Comparison of ENCODE assay signal across 14 cellular contexts in genomic region chr12:29741342-29742241, GRCh38. TPM values are rescaled to one million over a fixed set of nuclear protein-coding genes. Genes with fewer than 3 reads are reported as not detected.
DNase-seq lines count a peak whose midpoint lies in the region; ATAC-seq and TF ChIP-seq lines count a peak whose summit lies in the region.
"Had no signal": no experiment of that assay in that cellular context is flagged by ENCODE, and none has a peak within 500 bp of the region (broad histone marks: within the 10 kb centered on the region; RNA-seq: fewer than 3 reads in every experiment).

No MANE protein-coding gene starts in this region.

- H3K4me1 ChIP-seq in gastrocnemius medialis = peaks cover 74 to 77% of the 10 kb centered on the region in 2 donors

- DNase-seq in H4 (ENCODE audit: low spot score) (peak; percentile 59), astrocyte of the spinal cord (ENCODE audit: low read depth, low spot score) (peak; percentile 92), glomerular endothelial cell (ENCODE audit: extremely low read depth, low read depth, low spot score) (peak; percentile 88), gastrocnemius medialis (no peak), NCI-H345 treated with DMSO at 0.1 percent for 48 hours (lab: John Stamatoyannopoulos, UW; ENCODE audit: unreplicated experiment) (no peak), SHP77 treated with DMSO at 0.1 percent for 48 hours (lab: John Stamatoyannopoulos, UW) (no peak), NCI-H2107 (lab: John Stamatoyannopoulos, UW) (no peak)
- DNase-seq: activated naive CD4-positive, alpha-beta T cell treated with anti-CD3 and anti-CD28 coated beads, Interleukin-2, amount 50 U/mL, for 16 hours; NCI-H2081 treated with DMSO at 0.1 percent for 48 hours; stimulated activated CD4-positive, alpha-beta T cell treated with anti-CD3 and anti-CD28 coated beads, Interleukin-12 subunit alpha, Interleukin-12 subunit beta, amount 100 ng/mL, for 4 hours had no signal

- no peaks in the 10 kb centered on the region for H3K27me3 ChIP-seq in gastrocnemius medialis
- H3K27me3 ChIP-seq: BLaER1 treated with 17β-estradiol and CSF1 and Interleukin-3, amounts not matched to agents 10 nM and 100 nM had no signal

- H3K4me3 ChIP-seq in astrocyte of the spinal cord (ENCODE audit: low read depth, low read length) (no peak overlapping the region), gastrocnemius medialis (no peak overlapping the region)
- H3K4me3 ChIP-seq: BLaER1 treated with 17β-estradiol and CSF1 and Interleukin-3, amounts not matched to agents 10 nM and 100 nM had no signal

- H3K36me3 ChIP-seq in gastrocnemius medialis = no peaks in the 10 kb centered on the region
- H3K36me3 ChIP-seq: BLaER1 treated with 17β-estradiol and CSF1 and Interleukin-3, amounts not matched to agents 10 nM and 100 nM had no signal

- TF ChIP-seq POLR2A in gastrocnemius medialis (IDR thresholded peaks at IDR 0.05) = peak in 1 of 2 donors; percentile 14

- peak overlapping the region; percentile 75 to 93 (median 82) for H3K27ac ChIP-seq in gastrocnemius medialis
- H3K27ac ChIP-seq: BLaER1 treated with 17β-estradiol and CSF1 and Interleukin-3, amounts not matched to agents 10 nM and 100 nM had no signal

- no peaks in the 10 kb centered on the region for H3K9me3 ChIP-seq in gastrocnemius medialis
- H3K9me3 ChIP-seq: BLaER1 treated with 17β-estradiol and CSF1 and Interleukin-3, amounts not matched to agents 10 nM and 100 nM had no signal

- intact Hi-C loops in gastrocnemius medialis (cut with DNase I; ENCODE audit: low total_unique reads) = loop anchor here (5.0 kb wide), 1 partner anchor 41 kb away; the partner anchor contains the start of gene TMTC1

- ATAC-seq in gastrocnemius medialis (peak; percentile 30 to 38), GM19395 (IDR thresholded peaks at IDR 0.05; ENCODE audit: unreplicated experiment) (no peak)
- ATAC-seq: activated CD4-positive, CD25-positive, alpha-beta regulatory T cell treated with anti-CD3 and anti-CD28 coated beads, Interleukin-2, amount 50 U/mL, for 24 hours; stimulated activated effector memory CD8-positive, alpha-beta T cell treated with anti-CD3 and anti-CD28 coated beads, Interleukin-12 subunit alpha, Interleukin-12 subunit beta, amount 100 ng/mL, for 72 hours had no signal

- in situ Hi-C loops in astrocyte of the spinal cord (cut with HindIII; ENCODE audit: low sequenced_read_pairs) (no loop called here), gastrocnemius medialis (cut with MboI; ENCODE audit: low sequenced_read_pairs in 4 of 4) (no loop called here)

- TF ChIP-seq CTCF in astrocyte of the spinal cord (IDR thresholded peaks at IDR 0.05; ENCODE audit: low read depth, low read length) = no peak
- no peak for TF ChIP-seq CTCF in gastrocnemius medialis (IDR thresholded peaks at IDR 0.05 in 4 of 5, conservative IDR thresholded peaks at IDR 0.05 in 1 of 5)

RNA-seq across cellular contexts. Expression of gene TMTC1, which starts 42.1 kb away (rescaled TPM):
- total RNA-seq in H4 (2014; rRNA removed; shearing (Covaris generic)) = 9.3 and 14.0 TPM in 2 replicates
- total RNA-seq in glomerular endothelial cell (1.2 and 4.7 TPM in 2 replicates), gastrocnemius medialis (10 to 100 TPM; 38.5 to 83.5 (median 42.6) TPM)

Comparison
In these comparisons a context has a peak if more than half of its experiments do, and no peak if none do; other contexts are left out.
1. DNase-seq: peak in H4 (single experiment), astrocyte of the spinal cord (single experiment) and glomerular endothelial cell (single experiment); none in gastrocnemius medialis (0 of 2), NCI-H345 treated with DMSO at 0.1 percent for 48 hours (single experiment), SHP77 treated with DMSO at 0.1 percent for 48 hours (single experiment) and NCI-H2107 (single experiment).